Comparison of ENCODE assay signal across 11 cellular contexts in genomic region chr13:44819245-44819644, GRCh38.
DNase-seq lines count a peak whose midpoint lies in the region; ATAC-seq and TF ChIP-seq lines count a peak whose summit lies in the region.
"Had no signal": no experiment of that assay in that cellular context is flagged by ENCODE, and none has a peak within 500 bp of the region (broad histone marks: within the 10 kb centered on the region; RNA-seq: fewer than 3 reads in every experiment).

No MANE protein-coding gene starts in this region.

- no peaks in the 10 kb centered on the region for H3K4me1 ChIP-seq in mucosa of descending colon (ENCODE audit: low read depth)

- peaks cover 5% of the 10 kb centered on the region for H3K27me3 Mint-ChIP-seq in activated CD4-positive, alpha-beta T cell treated with anti-CD3 and anti-CD28 coated beads, Interleukin-2, amount 10 ng/mL, durations not matched to agents 7 days and 5 days
- H3K27me3 Mint-ChIP-seq in effector memory CD8-positive, alpha-beta T cell = peaks cover 9 to 48% of the 10 kb centered on the region in 2 donors

- TF ChIP-seq CTCF in mucosa of descending colon (IDR thresholded peaks at IDR 0.05) = no peak

- ATAC-seq in mucosa of descending colon (peak; percentile 35), HG02884 (IDR thresholded peaks at IDR 0.05; ENCODE audit: unreplicated experiment) (no peak), GM18498 (IDR thresholded peaks at IDR 0.05; ENCODE audit: unreplicated experiment) (no peak)
- ATAC-seq in effector memory CD8-positive, alpha-beta T cell (replicated peaks) = no peak

- no peak overlapping the region for H3K27ac Mint-ChIP-seq in activated CD4-positive, alpha-beta T cell treated with anti-CD3 and anti-CD28 coated beads, Interleukin-2, amount 10 ng/mL, durations not matched to agents 7 days and 5 days
- no peak overlapping the region for H3K27ac Mint-ChIP-seq in effector memory CD8-positive, alpha-beta T cell
- H3K27ac Mint-ChIP-seq: B cell, WTC11 had no signal

- POLR2A ChIA-PET in activated CD4-positive, alpha-beta T cell treated with anti-CD3 and anti-CD28 coated beads, Interleukin-2, amount 10 ng/mL, durations not matched to agents 7 days and 5 days (lab: Charles Lee) = no interaction called here

- no peaks in the 10 kb centered on the region for H3K36me3 Mint-ChIP-seq in activated CD4-positive, alpha-beta T cell treated with anti-CD3 and anti-CD28 coated beads, Interleukin-2, amount 10 ng/mL, durations not matched to agents 7 days and 5 days (ENCODE audit: low read depth)
- no peaks in the 10 kb centered on the region for H3K36me3 Mint-ChIP-seq in effector memory CD8-positive, alpha-beta T cell (ENCODE audit: insufficient read depth)
- H3K36me3 Mint-ChIP-seq: WTC11 had no signal

- peaks cover 12% of the 10 kb centered on the region for H3K4me1 Mint-ChIP-seq in activated CD4-positive, alpha-beta T cell treated with anti-CD3 and anti-CD28 coated beads, Interleukin-2, amount 10 ng/mL, durations not matched to agents 7 days and 5 days
- no peaks in the 10 kb centered on the region for H3K4me1 Mint-ChIP-seq in effector memory CD8-positive, alpha-beta T cell (ENCODE audit: low read depth in 2 of 2)
- H3K4me1 Mint-ChIP-seq: B cell had no signal

- H3K9me3 ChIP-seq in mucosa of descending colon = no peaks in the 10 kb centered on the region

- no peak overlapping the region for H3K4me3 ChIP-seq in mucosa of descending colon

- DNase-seq in activated CD4-positive, alpha-beta T cell treated with anti-CD3 and anti-CD28 coated beads for 48 hours = peak; percentile 15
- DNase-seq in activated CD4-positive, alpha-beta T cell treated with anti-CD3 and anti-CD28 coated beads, Interleukin-2, amount 10 ng/mL, durations not matched to agents 7 days and 5 days = no peak
- peak; percentile 54 for DNase-seq in NCI-H146 treated with DMSO at 0.1 percent for 48 hours (lab: John Stamatoyannopoulos, UW; ENCODE audit: unreplicated experiment)
- DNase-seq in amniotic stem cell (lab: John Stamatoyannopoulos, UW) = peak; percentile 26
- no peak for DNase-seq in mucosa of descending colon
- no peak for DNase-seq in effector memory CD8-positive, alpha-beta T cell
- DNase-seq: NCI-H446 had no signal

- CTCF ChIA-PET in activated CD4-positive, alpha-beta T cell treated with anti-CD3 and anti-CD28 coated beads, Interleukin-2, amount 10 ng/mL, durations not matched to agents 7 days and 5 days (lab: Charles Lee) = no interaction called here

- intact Hi-C loops in mucosa of descending colon (cut with DNase I, micrococcal nuclease) = no loop called here

- no peaks in the 10 kb centered on the region for H3K9me3 Mint-ChIP-seq in activated CD4-positive, alpha-beta T cell treated with anti-CD3 and anti-CD28 coated beads, Interleukin-2, amount 10 ng/mL, durations not matched to agents 7 days and 5 days
- H3K9me3 Mint-ChIP-seq in effector memory CD8-positive, alpha-beta T cell = no peaks in the 10 kb centered on the region
- H3K9me3 Mint-ChIP-seq: WTC11 had no signal

- no peak overlapping the region for H3K4me3 Mint-ChIP-seq in activated CD4-positive, alpha-beta T cell treated with anti-CD3 and anti-CD28 coated beads, Interleukin-2, amount 10 ng/mL, durations not matched to agents 7 days and 5 days
- H3K4me3 Mint-ChIP-seq in effector memory CD8-positive, alpha-beta T cell = no peak overlapping the region
- H3K4me3 Mint-ChIP-seq: B cell, WTC11 had no signal

- H3K36me3 ChIP-seq in mucosa of descending colon (ENCODE audit: low read depth) = no peaks in the 10 kb centered on the region

Comparison
In these comparisons a context has a peak if more than half of its experiments do, and no peak if none do; other contexts are left out.
1. DNase-seq: peak in activated CD4-positive, alpha-beta T cell treated with anti-CD3 and anti-CD28 coated beads for 48 hours (single experiment), NCI-H146 treated with DMSO at 0.1 percent for 48 hours (single experiment) and amniotic stem cell (single experiment); none in activated CD4-positive, alpha-beta T cell treated with anti-CD3 and anti-CD28 coated beads, Interleukin-2, amount 10 ng/mL, durations not matched to agents 7 days and 5 days (single experiment), mucosa of descending colon (0 of 3) and effector memory CD8-positive, alpha-beta T cell (0 of 3).